1 cellular context compared by ENCODE assay signal in genomic region chr9:98056403-98057094, GRCh38.
TF ChIP-seq lines count a peak whose summit lies in the region.

Gene NANS, plus strand, starts transcription at chr9:98056732. Its CDS starts 77 bp downstream, at chr9:98056809.

TF ChIP-seq in HepG2, 621 proteins besides CTCF, POLR2A, EP300 and RAD21 (continued from another document and continues in another):
- TF ChIP-seq ZBTB37 (CRISPR knock-in tag; IDR thresholded peaks at IDR 0.05) (0 out of 2 replicates have a peak, but pooled peaks have one; percentile 49), ZNF776 (CRISPR knock-in tag; IDR thresholded peaks at IDR 0.05) (0 out of 2 replicates have a peak, but pooled peaks have one; percentile 52), ZNF367 (CRISPR knock-in tag; IDR thresholded peaks at IDR 0.05; ENCODE audit: borderline replicate concordance) (no peak; the same call in 1 of the 2 replicates), ATF7 (IDR thresholded peaks at IDR 0.05) (no peak), ATF7 (CRISPR knock-in tag; IDR thresholded peaks at IDR 0.05) (0 out of 2 replicates have a peak, but pooled peaks have one; percentile 35), ELF1 (CRISPR knock-in tag; IDR thresholded peaks at IDR 0.05) (no peak), ZNF790 (CRISPR knock-in tag; IDR thresholded peaks at IDR 0.05; ENCODE audit: borderline replicate concordance) (peak; percentile 76; the same call in 1 of the 2 replicates), CCDC6 (CRISPR knock-in tag; IDR thresholded peaks at IDR 0.05) (peak; percentile 22; the same call in 1 of the 2 replicates), ZMYM4 (CRISPR knock-in tag; IDR thresholded peaks at IDR 0.05) (peak; percentile 82), TMF1 (CRISPR knock-in tag; IDR thresholded peaks at IDR 0.05; ENCODE audit: low read depth) (peak; percentile 89), HIVEP1 (CRISPR knock-in tag; IDR thresholded peaks at IDR 0.05) (peak; percentile 82; the same call in 1 of the 2 replicates), ZBTB8A (CRISPR knock-in tag; IDR thresholded peaks at IDR 0.05; ENCODE audit: borderline replicate concordance, low read depth) (no peak), DRAP1 (CRISPR knock-in tag; IDR thresholded peaks at IDR 0.05) (peak; percentile 59), ATF6 (CRISPR knock-in tag; conservative IDR thresholded peaks at IDR 0.05) (no peak), MIXL1 (CRISPR knock-in tag; IDR thresholded peaks at IDR 0.05) (no peak), TAF1 (CRISPR knock-in tag; IDR thresholded peaks at IDR 0.05) (peak; percentile 98), ZNF704 (CRISPR knock-in tag; IDR thresholded peaks at IDR 0.05; ENCODE audit: borderline replicate concordance) (0 out of 2 replicates have a peak, but pooled peaks have one; percentile 64), ZNF232 (CRISPR knock-in tag; IDR thresholded peaks at IDR 0.05; ENCODE audit: borderline replicate concordance) (no peak), POLR2G (IDR thresholded peaks at IDR 0.05; ENCODE audit: low read depth, low read length) (peak; percentile 98), MBD4 (IDR thresholded peaks at IDR 0.05; ENCODE audit: borderline replicate concordance, low read length) (no peak), ZBTB1 (CRISPR knock-in tag; IDR thresholded peaks at IDR 0.05; ENCODE audit: borderline replicate concordance) (no peak), HMG20A (CRISPR knock-in tag; IDR thresholded peaks at IDR 0.05; ENCODE audit: borderline replicate concordance) (0 out of 2 replicates have a peak, but pooled peaks have one; percentile 30), NR0B2 (CRISPR knock-in tag; IDR thresholded peaks at IDR 0.05) (0 out of 2 replicates have a peak, but pooled peaks have one; percentile 33), HNRNPUL1 (IDR thresholded peaks at IDR 0.05; ENCODE audit: low read depth, low read length) (no peak), ZNF333 (CRISPR knock-in tag; IDR thresholded peaks at IDR 0.05; ENCODE audit: borderline replicate concordance) (peak; percentile 87; the same call in 1 of the 2 replicates), TCF7 (IDR thresholded peaks at IDR 0.05; ENCODE audit: low read depth) (no peak), ARID2 (CRISPR knock-in tag; IDR thresholded peaks at IDR 0.05; ENCODE audit: borderline replicate concordance) (peak; percentile 93; the same call in 1 of the 2 replicates), ZBTB10 (CRISPR knock-in tag; IDR thresholded peaks at IDR 0.05; ENCODE audit: borderline replicate concordance) (peak; percentile 73), GRHL1 (CRISPR knock-in tag; conservative IDR thresholded peaks at IDR 0.05) (no peak), PAWR (CRISPR knock-in tag; IDR thresholded peaks at IDR 0.05; ENCODE audit: borderline replicate concordance) (0 out of 2 replicates have a peak, but pooled peaks have one; percentile 64), TBX2 (CRISPR knock-in tag; IDR thresholded peaks at IDR 0.05; ENCODE audit: borderline replicate concordance) (peak; percentile 65; the same call in 1 of the 2 replicates), BHLHE40 (IDR thresholded peaks at IDR 0.05; ENCODE audit: low read length) (0 out of 2 replicates have a peak, but pooled peaks have one; percentile 21), SAP130 (CRISPR knock-in tag; IDR thresholded peaks at IDR 0.05; ENCODE audit: low read depth) (peak; percentile 85), KDM3A (CRISPR knock-in tag; IDR thresholded peaks at IDR 0.05; ENCODE audit: low read depth) (peak; percentile 43; the same call in 1 of the 2 replicates), ZNF562 (CRISPR knock-in tag; IDR thresholded peaks at IDR 0.05; ENCODE audit: borderline replicate concordance) (no peak), NFIC (IDR thresholded peaks at IDR 0.05; ENCODE audit: low read length) (no peak), ZBTB25 (CRISPR knock-in tag; IDR thresholded peaks at IDR 0.05) (peak; percentile 77; the same call in 1 of the 2 replicates), CAMTA2 (CRISPR knock-in tag; IDR thresholded peaks at IDR 0.05; ENCODE audit: borderline replicate concordance) (peak; percentile 50; the same call in 1 of the 2 replicates), ZNF496 (CRISPR knock-in tag; IDR thresholded peaks at IDR 0.05; ENCODE audit: insufficient replicate concordance) (no peak), ZBTB43 (CRISPR knock-in tag; conservative IDR thresholded peaks at IDR 0.05) (peak; percentile 53; the same call in 1 of the 2 replicates), HNF4A (CRISPR knock-in tag; IDR thresholded peaks at IDR 0.05) (peak; percentile 57), ZNF543 (CRISPR knock-in tag; IDR thresholded peaks at IDR 0.05) (0 out of 2 replicates have a peak, but pooled peaks have one; percentile 73), ZNF12 (CRISPR knock-in tag; IDR thresholded peaks at IDR 0.05) (peak; percentile 31; the same call in 1 of the 2 replicates), BCL6 (CRISPR knock-in tag; IDR thresholded peaks at IDR 0.05) (0 out of 2 replicates have a peak, but pooled peaks have one; percentile 43), ZNF615 (CRISPR knock-in tag; IDR thresholded peaks at IDR 0.05; ENCODE audit: borderline replicate concordance) (no peak), ATF1 (CRISPR knock-in tag; IDR thresholded peaks at IDR 0.05) (no peak), CHD4 (IDR thresholded peaks at IDR 0.05; ENCODE audit: borderline replicate concordance, low read length) (no peak), TFDP1 (CRISPR knock-in tag; IDR thresholded peaks at IDR 0.05; ENCODE audit: borderline replicate concordance) (peak; percentile 65; the same call in 1 of the 2 replicates), IRF9 (CRISPR knock-in tag; IDR thresholded peaks at IDR 0.05; ENCODE audit: borderline replicate concordance) (peak; percentile 91; the same call in 1 of the 2 replicates), EEA1 (CRISPR knock-in tag; IDR thresholded peaks at IDR 0.05; ENCODE audit: borderline replicate concordance) (0 out of 2 replicates have a peak, but pooled peaks have one; percentile 34), SIN3A (IDR thresholded peaks at IDR 0.05; ENCODE audit: borderline replicate concordance, low read depth, low read length) (0 out of 2 replicates have a peak, but pooled peaks have one; percentile 89), AGO1 (IDR thresholded peaks at IDR 0.05; ENCODE audit: low read depth, low read length, poor library complexity, severe bottlenecking) (peak; percentile 83), ARHGAP35 (CRISPR knock-in tag; IDR thresholded peaks at IDR 0.05; ENCODE audit: borderline replicate concordance) (no peak)
